Comparison of ENCODE assay signal across 8 cellular contexts in the genomic region with DNA sequence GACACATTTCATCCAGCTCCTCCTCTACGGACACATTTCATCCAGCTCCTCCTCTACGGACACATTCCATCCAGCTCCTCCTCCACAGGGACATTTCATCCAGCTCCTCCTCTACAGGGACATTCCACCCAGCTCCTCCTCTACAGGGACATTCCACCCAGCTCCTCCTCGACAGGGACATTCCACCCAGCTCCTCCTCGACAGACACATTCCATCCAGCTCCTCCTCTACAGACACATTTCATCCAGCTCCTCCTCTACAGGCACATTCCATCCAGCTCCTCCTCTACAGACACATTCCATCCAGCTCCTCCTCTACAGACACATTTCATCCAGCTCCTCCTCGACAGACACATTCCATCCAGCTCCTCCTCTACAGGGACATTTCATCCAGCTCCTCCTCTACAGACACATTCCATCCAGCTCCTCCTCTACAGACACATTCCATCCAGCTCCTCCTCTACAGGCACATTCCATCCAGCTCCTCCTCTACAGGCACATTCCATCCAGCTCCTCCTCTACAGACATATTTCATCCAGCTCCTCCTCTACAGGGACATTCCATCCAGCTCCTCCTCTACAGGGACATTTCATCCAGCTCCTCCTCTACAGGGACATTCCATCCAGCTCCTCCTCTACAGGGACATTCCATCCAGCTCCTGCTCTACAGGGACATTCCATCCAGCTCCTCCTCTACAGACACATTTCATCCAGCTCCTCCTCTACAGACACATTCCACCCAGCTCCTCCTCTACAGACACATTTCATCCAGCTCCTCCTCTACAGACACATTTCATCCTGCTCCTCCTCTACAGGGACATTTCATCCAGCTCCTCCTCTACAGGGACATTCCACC. TPM values are rescaled to one million over a fixed set of nuclear protein-coding genes. Genes with fewer than 3 reads are reported as not detected.
DNase-seq lines count a peak whose midpoint lies in the region; TF ChIP-seq lines count a peak whose summit lies in the region.
"Not testable (repeated sequence)": the region's sequence is repeated elsewhere in the genome, so short reads cannot be mapped to it uniquely, and the experiment has no call there.

No MANE protein-coding gene starts in this region.

- H4K20me1 ChIP-seq in smooth muscle cell (ENCODE audit: low read depth): not testable (repeated sequence)

- H3K27me3 ChIP-seq in smooth muscle cell (ENCODE audit: low read depth): not testable (repeated sequence)

- H3K4me3 Mint-ChIP-seq in HFFc6: peak overlapping the region; percentile 67
- H3K4me3 Mint-ChIP-seq in activated naive CD4-positive, alpha-beta T cell treated with anti-CD3 and anti-CD28 coated beads, Interleukin-2, amount 10 ng/mL, durations not matched to agents 7 days and 5 days: not testable (repeated sequence)

- peak overlapping the region; percentile 56 for H3K9ac ChIP-seq in smooth muscle cell (ENCODE audit: low read depth)

- not testable (repeated sequence) for H3K4me1 ChIP-seq in smooth muscle cell (ENCODE audit: low read depth)

- WGBS in smooth muscle cell (ENCODE audit: low lambda C conversion rate): 64% methylated on average over 5 of the region's 5 CpGs

- H3K79me2 ChIP-seq in smooth muscle cell (ENCODE audit: low read depth): not testable (repeated sequence)

- peak overlapping the region; percentile 95 for H3K27ac ChIP-seq in smooth muscle cell (ENCODE audit: low read depth)

- not testable (repeated sequence) for H3K36me3 ChIP-seq in smooth muscle cell (ENCODE audit: low read depth)

- peaks cover 21% of the 10 kb centered on the region for H3F3A ChIP-seq in smooth muscle cell (ENCODE audit: low read depth)

- H3K9me3 ChIP-seq in smooth muscle cell (replicated peaks; ENCODE audit: low read depth): not testable (repeated sequence)

- H2AFZ ChIP-seq in smooth muscle cell (ENCODE audit: low read depth): not testable (repeated sequence)

- H3K4me3 ChIP-seq in AG10803 (ENCODE audit: low read length); choroid plexus epithelial cell (ENCODE audit: low read depth, low read length); fibroblast of villous mesenchyme (ENCODE audit: low read depth, low read length); smooth muscle cell: not testable (repeated sequence)

- TF ChIP-seq CTCF in AG10803 (conservative IDR thresholded peaks at IDR 0.05; ENCODE audit: low read length); HFFc6 (IDR thresholded peaks at IDR 0.05); choroid plexus epithelial cell (conservative IDR thresholded peaks at IDR 0.05; ENCODE audit: low read depth, low read length); fibroblast of villous mesenchyme (IDR thresholded peaks at IDR 0.05; ENCODE audit: insufficient read depth, low read depth, low read length); smooth muscle cell (IDR thresholded peaks at IDR 0.05; ENCODE audit: borderline replicate concordance, insufficient read depth, poor library complexity, severe bottlenecking): not testable (repeated sequence)

- peak; percentile 84 for DNase-seq in AG10803 (ENCODE audit: low read depth)
- DNase-seq in HFFc6: peak; percentile 77
- DNase-seq in RPMI7951 (ENCODE audit: low read depth): peak; percentile 44
- peak; percentile 8 for DNase-seq in activated naive CD4-positive, alpha-beta T cell treated with anti-CD3 and anti-CD28 coated beads, Interleukin-2, amount 10 ng/mL, durations not matched to agents 7 days and 5 days
- DNase-seq in choroid plexus epithelial cell (ENCODE audit: low read depth): peak; percentile 63
- DNase-seq in fibroblast of villous mesenchyme (ENCODE audit: low read depth): peak; percentile 48
- DNase-seq in mesenteric fat pad (ENCODE audit: low spot score): peak; percentile 65
- DNase-seq in smooth muscle cell (lab: John Stamatoyannopoulos, UW; ENCODE audit: unreplicated experiment): not testable (repeated sequence)

- peaks cover 36% of the 10 kb centered on the region for H3K36me3 Mint-ChIP-seq in HFFc6 (ENCODE audit: low read depth)
- peaks cover 42% of the 10 kb centered on the region for H3K36me3 Mint-ChIP-seq in activated naive CD4-positive, alpha-beta T cell treated with anti-CD3 and anti-CD28 coated beads, Interleukin-2, amount 10 ng/mL, durations not matched to agents 7 days and 5 days

- not testable (repeated sequence) for H3K4me2 ChIP-seq in smooth muscle cell

- CTCF ChIA-PET in activated naive CD4-positive, alpha-beta T cell treated with anti-CD3 and anti-CD28 coated beads, Interleukin-2, amount 10 ng/mL, durations not matched to agents 7 days and 5 days (lab: Charles Lee): interaction anchor here (0.7 kb wide), 1 partner anchor 65 kb away, joined by 3 read pairs; no protein-coding TSS in a partner anchor

- H3K27ac Mint-ChIP-seq in HFFc6: peak overlapping the region; percentile 63
- not testable (repeated sequence) for H3K27ac Mint-ChIP-seq in activated naive CD4-positive, alpha-beta T cell treated with anti-CD3 and anti-CD28 coated beads, Interleukin-2, amount 10 ng/mL, durations not matched to agents 7 days and 5 days

- peaks cover 31% of the 10 kb centered on the region for H3K9me3 Mint-ChIP-seq in HFFc6
- not testable (repeated sequence) for H3K9me3 Mint-ChIP-seq in activated naive CD4-positive, alpha-beta T cell treated with anti-CD3 and anti-CD28 coated beads, Interleukin-2, amount 10 ng/mL, durations not matched to agents 7 days and 5 days

- H3K4me1 Mint-ChIP-seq in HFFc6 (ENCODE audit: low read depth): peaks cover 31% of the 10 kb centered on the region
- H3K4me1 Mint-ChIP-seq in activated naive CD4-positive, alpha-beta T cell treated with anti-CD3 and anti-CD28 coated beads, Interleukin-2, amount 10 ng/mL, durations not matched to agents 7 days and 5 days: not testable (repeated sequence)

- H3K27me3 Mint-ChIP-seq in HFFc6 (ENCODE audit: insufficient read depth); activated naive CD4-positive, alpha-beta T cell treated with anti-CD3 and anti-CD28 coated beads, Interleukin-2, amount 10 ng/mL, durations not matched to agents 7 days and 5 days: not testable (repeated sequence)

RNA-seq across cellular contexts. Expression of a gene that starts 17.8 kb away (rescaled TPM):
- total RNA-seq in HFFc6 (2021; fragmentation: NEBNext Ultra II Directional; extraction: Animal tissue kit (Norgen Biotek cat#: 25700)): 100 to 1,000 TPM; 119 to 164 (median 143) TPM
- total RNA-seq in RPMI7951 (2014; rRNA removed; shearing (Covaris generic)): 116 and 141 TPM in 2 replicates
- total RNA-seq in fibroblast of villous mesenchyme (180 and 252 TPM in 2 replicates), mesenteric fat pad (112 TPM), smooth muscle cell (86.3 and 127 TPM in 2 replicates)
- 125 and 135 TPM in 2 replicates for polyA plus RNA-seq in smooth muscle cell

RNA-seq across cellular contexts. Expression of a gene that starts 32.3 kb away (rescaled TPM):
- 1,000 to 10,000 TPM; 2,350 to 4,507 (median 3,883) TPM for total RNA-seq in HFFc6 (2021; fragmentation: NEBNext Ultra II Directional; extraction: Animal tissue kit (Norgen Biotek cat#: 25700))
- total RNA-seq in RPMI7951 (2014; rRNA removed; shearing (Covaris generic)): not detected in 2 replicates
- total RNA-seq in fibroblast of villous mesenchyme: not detected in 2 replicates
- not detected for total RNA-seq in mesenteric fat pad
- not detected in 2 replicates for total RNA-seq in smooth muscle cell
- not detected in 2 replicates for polyA plus RNA-seq in smooth muscle cell

Comparison
In these comparisons a context has a peak if more than half of its experiments do, and no peak if none do; other contexts are left out.
1. RNA of a gene that starts 32.3 kb away (total RNA-seq): 2,350 to 4,507 TPM in HFFc6; not detected in RPMI7951, not detected in fibroblast of villous mesenchyme, not detected in mesenteric fat pad (single experiment) and not detected in smooth muscle cell; every median in the first group is over 1,000 times any median in the second.